20 cellular contexts compared by ENCODE assay signal in the genomic region with DNA sequence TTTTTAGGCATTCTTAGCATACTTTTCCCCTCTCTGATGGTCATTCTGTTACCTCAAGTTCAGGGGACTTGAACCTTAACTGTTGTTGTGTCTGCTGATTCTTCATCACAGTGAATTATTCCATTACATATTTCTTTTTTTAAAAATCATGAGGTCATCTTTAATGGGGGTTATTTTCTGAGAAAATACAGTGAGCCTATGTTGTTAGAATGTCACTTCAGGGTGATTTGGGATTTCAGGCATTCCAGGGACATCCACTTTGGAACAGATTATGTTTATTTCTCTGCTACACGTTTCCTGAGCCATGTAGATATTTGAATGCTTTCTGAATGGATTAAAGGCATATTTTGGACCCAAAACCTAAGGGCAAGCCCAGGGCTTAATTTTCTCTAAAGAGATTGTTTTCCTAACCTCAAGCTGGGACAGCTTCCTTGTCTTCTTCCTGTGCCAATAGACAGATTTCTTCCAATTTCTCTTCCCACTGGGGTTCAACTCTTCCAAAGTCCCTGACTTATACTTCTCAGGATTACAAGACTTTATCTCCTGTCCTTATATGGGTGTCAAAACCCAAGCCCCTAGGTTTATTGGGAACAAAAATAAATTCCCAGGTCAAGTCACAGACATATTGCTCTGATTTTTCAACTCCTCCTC.
A peak's percentile ranks its signal among the peaks of the same experiment; 100 is the strongest.
DNase-seq lines count a peak whose midpoint lies in the region; ATAC-seq, FAIRE-seq and TF ChIP-seq lines count a peak whose summit lies in the region.
"Had no signal": no experiment of that assay in that cellular context is flagged by ENCODE, and none has a peak within 500 bp of the region (broad histone marks: within the 10 kb centered on the region; RNA-seq: fewer than 3 reads in every experiment).

No MANE protein-coding gene starts in this region.

- intact Hi-C loops in HepG2 (cut with micrococcal nuclease; ENCODE audit: unreplicated experiment), result no loop called here
- intact Hi-C loops in right lobe of liver (cut with DNase I), result no loop called here
- intact Hi-C loops in left ventricle myocardium superior (cut with micrococcal nuclease), result no loop called here
- intact Hi-C loops in sciatic nerve (cut with DNase I), result no loop called here
- intact Hi-C loops in Calu3 (cut with micrococcal nuclease; ENCODE audit: unreplicated experiment), result no loop called here

- peaks cover 3% of the 10 kb centered on the region for H3K27me3 Mint-ChIP-seq in Calu3 (ENCODE audit: unreplicated experiment)

- H3K4me3 Mint-ChIP-seq in Calu3 (ENCODE audit: low read depth, unreplicated experiment), result no peak overlapping the region
- H3K4me3 Mint-ChIP-seq: brain; CD4-positive, CD25-positive, alpha-beta regulatory T cell; memory B cell; neural progenitor cell had no signal

- H3K27ac ChIP-seq in HepG2 (ENCODE audit: extremely low read length, insufficient read depth, low read length) (no peak overlapping the region), right lobe of liver (no peak overlapping the region)
- H3K27ac ChIP-seq: neural progenitor cell, SK-N-MC had no signal

- in situ Hi-C loops in HepG2 (cut with HindIII; ENCODE audit: extremely low pct_ligation_motif_present, low pct_unique_long_range_greater_than_20kb), result no loop called here

- no peak for TF ChIP-seq POLR2A in HepG2 (IDR thresholded peaks at IDR 0.05; ENCODE audit: insufficient read depth in 1 of 2, low read depth in 2 of 2, low read length in 2 of 2)
- TF ChIP-seq POLR2A in right lobe of liver (IDR thresholded peaks at IDR 0.05), result no peak

- no peak overlapping the region for H3K9ac ChIP-seq in HepG2 (ENCODE audit: insufficient read depth, low read depth, low read length)
- H3K9ac ChIP-seq: neural progenitor cell had no signal

- no peaks in the 10 kb centered on the region for H3K79me2 ChIP-seq in HepG2 (ENCODE audit: insufficient read depth, low read length)

- H3K4me3 ChIP-seq in HepG2 (replicated peaks in 1 of 3; ENCODE audit: insufficient read depth in 1 of 3, low read depth in 2 of 3, low read length in 3 of 3), result no peak overlapping the region
- H3K4me3 ChIP-seq in right lobe of liver, result no peak overlapping the region
- H3K4me3 ChIP-seq in BE2C (ENCODE audit: low read depth, low read length), result no peak overlapping the region
- H3K4me3 ChIP-seq: neural progenitor cell, SK-N-MC, tibial nerve had no signal

- WGBS in HepG2 (ENCODE audit: low lambda C conversion rate), result 0% methylated on average over 1 of the region's 1 CpG
- 9% methylated on average over 1 of the region's 1 CpG for WGBS in right lobe of liver (ENCODE audit: insufficient coverage, low coverage, low lambda C conversion rate, missing lambda C conversion rate)

- TF ChIP-seq CTCF in HepG2 (CRISPR knock-in tag; IDR thresholded peaks at IDR 0.05) (no peak), right lobe of liver (IDR thresholded peaks at IDR 0.05) (no peak), Calu3 (IDR thresholded peaks at IDR 0.05; ENCODE audit: unreplicated experiment) (no peak), BE2C (IDR thresholded peaks at IDR 0.05; ENCODE audit: low read depth, low read length) (no peak)

- CTCF ChIA-PET in HepG2 (lab: Yijun Ruan, JAX; ENCODE audit: low intra/inter-chr PET ratio, low total read pairs), result no interaction called here
- CTCF ChIA-PET in Calu3 (lab: Charles Lee), result no interaction called here

- H3K27me3 ChIP-seq in HepG2 (ENCODE audit: control insufficient read depth in 1 of 2, insufficient read depth in 2 of 2, low read length in 2 of 2) (peaks cover 0 to 12% of the 10 kb centered on the region in 2 experiments; a peak in 1 of 5 replicates), right lobe of liver (peaks cover 0 to 3% of the 10 kb centered on the region in 2 donors), BE2C (no peaks in the 10 kb centered on the region)
- H3K27me3 ChIP-seq: neural progenitor cell, tibial nerve had no signal

- TF ChIP-seq EP300 in HepG2 (IDR thresholded peaks at IDR 0.05; ENCODE audit: low read depth in 2 of 2, low read length in 2 of 2) (no peak), HepG2 (CRISPR knock-in tag; IDR thresholded peaks at IDR 0.05; ENCODE audit: borderline replicate concordance) (no peak)

- BruUV-seq in HepG2 (replicated peaks; lab: Mats Ljungman, UMichigan) (no TSS peak), Calu3 (replicated peaks; lab: Mats Ljungman, UMichigan) (no TSS peak)

- POLR2A ChIA-PET in HepG2 (lab: Yijun Ruan, JAX), result no interaction called here

- DNase-seq in HepG2 (ENCODE audit: low spot score), result no peak
- no peak for DNase-seq in right lobe of liver
- DNase-seq in left ventricle myocardium superior, result no peak
- no peak for DNase-seq in sciatic nerve (ENCODE audit: low spot score)
- no peak for DNase-seq in superior temporal gyrus (ENCODE audit: extremely low spot score)
- no peak for DNase-seq in Calu3
- DNase-seq in BE2C, result no peak
- DNase-seq: activated CD4-positive, alpha-beta T cell treated with anti-CD3 and anti-CD28 coated beads for 48 hours; activated naive CD4-positive, alpha-beta T cell treated with Interleukin-2 at 50 U/mL for 16 hours; CD4-positive, CD25-positive, alpha-beta regulatory T cell; DND-41; NCI-H2029; NCI-H510A treated with DMSO at 0.1 percent for 48 hours; OCI-M1 had no signal

- H3K9me3 Mint-ChIP-seq in Calu3 (ENCODE audit: low read depth, unreplicated experiment), result no peaks in the 10 kb centered on the region
- H3K9me3 Mint-ChIP-seq: CD4-positive, CD25-positive, alpha-beta regulatory T cell; memory B cell; neural progenitor cell had no signal

- ATAC-seq in HepG2 (no peak), right lobe of liver (no peak), left ventricle myocardium superior (peak; percentile 88), sciatic nerve (peak; percentile 88), HG03196 (IDR thresholded peaks at IDR 0.05; ENCODE audit: unreplicated experiment) (no peak)

- FAIRE-seq in HepG2 (lab: Jason Lieb, UNC), result no peak

- H3K4me1 ChIP-seq in HepG2 (ENCODE audit: insufficient read depth, low read length), result no peaks in the 10 kb centered on the region
- H3K4me1 ChIP-seq in right lobe of liver, result no peaks in the 10 kb centered on the region
- H3K4me1 ChIP-seq in BE2C, result peaks cover 8% of the 10 kb centered on the region
- H3K4me1 ChIP-seq: neural progenitor cell had no signal

- H3K9me3 ChIP-seq in HepG2 (ENCODE audit: low read length) (no peaks in the 10 kb centered on the region), right lobe of liver (no peaks in the 10 kb centered on the region), BE2C (no peaks in the 10 kb centered on the region)
- H3K9me3 ChIP-seq: tibial nerve had no signal

- no peak overlapping the region for H2AFZ ChIP-seq in HepG2 (ENCODE audit: low read length)
- H2AFZ ChIP-seq: neural progenitor cell had no signal

- no peak overlapping the region for H3K27ac Mint-ChIP-seq in Calu3 (ENCODE audit: unreplicated experiment)
- H3K27ac Mint-ChIP-seq: CD4-positive, CD25-positive, alpha-beta regulatory T cell; memory B cell; neural progenitor cell had no signal

- no peak for TF ChIP-seq RAD21 in HepG2 (CRISPR knock-in tag; IDR thresholded peaks at IDR 0.05)

- no peak overlapping the region for H3K4me2 ChIP-seq in HepG2 (ENCODE audit: low read depth, low read length)
- H3K4me2 ChIP-seq: neural progenitor cell had no signal

- H4K20me1 ChIP-seq in HepG2 (ENCODE audit: insufficient read depth, low read length), result no peaks in the 10 kb centered on the region

- H3K36me3 ChIP-seq in HepG2 (replicated peaks in 1 of 2; ENCODE audit: control insufficient read depth in 1 of 2, insufficient read depth in 2 of 2, low read length in 2 of 2), result no peaks in the 10 kb centered on the region
- no peaks in the 10 kb centered on the region for H3K36me3 ChIP-seq in right lobe of liver
- no peaks in the 10 kb centered on the region for H3K36me3 ChIP-seq in BE2C
- H3K36me3 ChIP-seq: neural progenitor cell, tibial nerve had no signal

- H3K36me3 Mint-ChIP-seq in Calu3 (ENCODE audit: insufficient read depth, unreplicated experiment), result no peaks in the 10 kb centered on the region
- H3K36me3 Mint-ChIP-seq: brain; CD4-positive, CD25-positive, alpha-beta regulatory T cell; memory B cell; neural progenitor cell had no signal

- no peaks in the 10 kb centered on the region for H3K4me1 Mint-ChIP-seq in Calu3 (ENCODE audit: low read depth, unreplicated experiment)
- H3K4me1 Mint-ChIP-seq: CD4-positive, CD25-positive, alpha-beta regulatory T cell; memory B cell; neural progenitor cell had no signal

TF ChIP-seq in HepG2, 621 proteins besides CTCF, POLR2A, EP300 and RAD21:
- TF ChIP-seq, protein P1, sequence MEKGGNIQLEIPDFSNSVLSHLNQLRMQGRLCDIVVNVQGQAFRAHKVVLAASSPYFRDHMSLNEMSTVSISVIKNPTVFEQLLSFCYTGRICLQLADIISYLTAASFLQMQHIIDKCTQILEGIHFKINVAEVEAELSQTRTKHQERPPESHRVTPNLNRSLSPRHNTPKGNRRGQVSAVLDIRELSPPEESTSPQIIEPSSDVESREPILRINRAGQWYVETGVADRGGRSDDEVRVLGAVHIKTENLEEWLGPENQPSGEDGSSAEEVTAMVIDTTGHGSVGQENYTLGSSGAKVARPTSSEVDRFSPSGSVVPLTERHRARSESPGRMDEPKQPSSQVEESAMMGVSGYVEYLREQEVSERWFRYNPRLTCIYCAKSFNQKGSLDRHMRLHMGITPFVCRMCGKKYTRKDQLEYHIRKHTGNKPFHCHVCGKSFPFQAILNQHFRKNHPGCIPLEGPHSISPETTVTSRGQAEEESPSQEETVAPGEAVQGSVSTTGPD (CRISPR knock-in tag; IDR thresholded peaks at IDR 0.05), result no peak
- TF ChIP-seq ATF7 (IDR thresholded peaks at IDR 0.05) (peak; percentile 63), ATF7 (CRISPR knock-in tag; IDR thresholded peaks at IDR 0.05) (no peak)

Comparison
In these comparisons a context has a peak if more than half of its experiments do, and no peak if none do; other contexts are left out.
1. ATAC-seq: peak in left ventricle myocardium superior (single experiment) and sciatic nerve (single experiment); none in HepG2 (single experiment), right lobe of liver (0 of 4) and HG03196 (single experiment).